Comparison of ENCODE assay signal across 23 cellular contexts in genomic region chr2:239412914-239413603, GRCh38. TPM values are rescaled to one million over a fixed set of nuclear protein-coding genes. Genes with fewer than 3 reads are reported as not detected.
DNase-seq lines count a peak whose midpoint lies in the region; ATAC-seq and TF ChIP-seq lines count a peak whose summit lies in the region.
"Had no signal": no experiment of that assay in that cellular context is flagged by ENCODE, and none has a peak within 500 bp of the region (broad histone marks: within the 10 kb centered on the region; RNA-seq: fewer than 3 reads in every experiment).

No MANE protein-coding gene starts in this region.

- H3K27me3 Mint-ChIP-seq in activated naive CD8-positive, alpha-beta T cell treated with anti-CD3 and anti-CD28 coated beads, Interleukin-2, amount 10 ng/mL, durations not matched to agents 7 days and 5 days: peaks cover 21% of the 10 kb centered on the region
- peaks cover 4% of the 10 kb centered on the region for H3K27me3 Mint-ChIP-seq in activated naive CD8-positive, alpha-beta T cell treated with anti-CD3 and anti-CD28 coated beads for 36 hours
- H3K27me3 Mint-ChIP-seq in T-cell: peaks cover 0 to 6% of the 10 kb centered on the region in 2 donors
- no peaks in the 10 kb centered on the region for H3K27me3 Mint-ChIP-seq in endodermal cell (ENCODE audit: insufficient read depth)

- POLR2A ChIA-PET in activated naive CD8-positive, alpha-beta T cell treated with anti-CD3 and anti-CD28 coated beads, Interleukin-2, amount 10 ng/mL, durations not matched to agents 7 days and 5 days (lab: Charles Lee): no interaction called here
- POLR2A ChIA-PET in T-cell (lab: Charles Lee): no interaction called here

- TF ChIP-seq CTCF in endodermal cell (conservative IDR thresholded peaks at IDR 0.05) (no peak), hepatocyte (IDR thresholded peaks at IDR 0.05; ENCODE audit: poor library complexity) (no peak)

- H3K27ac ChIP-seq in endodermal cell (ENCODE audit: low read depth, low read length): no peak overlapping the region
- H3K27ac ChIP-seq in hepatocyte: no peak overlapping the region
- H3K27ac ChIP-seq: BLaER1, PC-9, SJCRH30 had no signal

- H3K4me3 ChIP-seq in endodermal cell (ENCODE audit: low read length): no peak overlapping the region
- H3K4me3 ChIP-seq in hepatocyte: no peak overlapping the region
- H3K4me3 ChIP-seq: BLaER1, HAP-1, PC-9, SJCRH30 had no signal

- H3K27ac Mint-ChIP-seq in activated naive CD8-positive, alpha-beta T cell treated with anti-CD3 and anti-CD28 coated beads, Interleukin-2, amount 10 ng/mL, durations not matched to agents 7 days and 5 days: no peak overlapping the region
- no peak overlapping the region for H3K27ac Mint-ChIP-seq in activated naive CD8-positive, alpha-beta T cell treated with anti-CD3 and anti-CD28 coated beads for 36 hours
- H3K27ac Mint-ChIP-seq in T-cell (peak overlapping the region; percentile 28 to 34), endodermal cell (no peak overlapping the region)
- peak overlapping the region; percentile 37 for H3K27ac Mint-ChIP-seq in stimulated activated effector memory CD8-positive, alpha-beta T cell treated with anti-CD3 and anti-CD28 coated beads, Interleukin-12 subunit alpha, Interleukin-12 subunit beta, amount 100 ng/mL, for 72 hours
- H3K27ac Mint-ChIP-seq: HFFc6 had no signal

- peaks cover 1% of the 10 kb centered on the region for H3K36me3 Mint-ChIP-seq in activated naive CD8-positive, alpha-beta T cell treated with anti-CD3 and anti-CD28 coated beads, Interleukin-2, amount 10 ng/mL, durations not matched to agents 7 days and 5 days
- H3K36me3 Mint-ChIP-seq in activated naive CD8-positive, alpha-beta T cell treated with anti-CD3 and anti-CD28 coated beads for 36 hours: peaks cover 5% of the 10 kb centered on the region
- H3K36me3 Mint-ChIP-seq in T-cell (no peaks in the 10 kb centered on the region), endodermal cell (ENCODE audit: low read depth) (no peaks in the 10 kb centered on the region)
- H3K36me3 Mint-ChIP-seq in stimulated activated effector memory CD8-positive, alpha-beta T cell treated with anti-CD3 and anti-CD28 coated beads, Interleukin-12 subunit alpha, Interleukin-12 subunit beta, amount 100 ng/mL, for 72 hours: no peaks in the 10 kb centered on the region

- H3K27me3 ChIP-seq in endodermal cell (ENCODE audit: control insufficient read depth, insufficient read depth, low read length, poor library complexity, severe bottlenecking) (no peaks in the 10 kb centered on the region), hepatocyte (no peaks in the 10 kb centered on the region)
- H3K27me3 ChIP-seq: BLaER1, SJCRH30 had no signal

- no peaks in the 10 kb centered on the region for H4K20me1 ChIP-seq in hepatocyte (ENCODE audit: insufficient read depth, poor library complexity, severe bottlenecking)
- H4K20me1 ChIP-seq: BLaER1 had no signal

- H3K9me3 ChIP-seq in endodermal cell (ENCODE audit: control insufficient read depth, low read length): no peaks in the 10 kb centered on the region
- no peaks in the 10 kb centered on the region for H3K9me3 ChIP-seq in hepatocyte (ENCODE audit: low read depth)
- H3K9me3 ChIP-seq: HAP-1, SJCRH30 had no signal

- H3K4me2 ChIP-seq in hepatocyte: no peak overlapping the region
- H3K4me2 ChIP-seq: BLaER1, PC-9 had no signal

- H2AFZ ChIP-seq in hepatocyte: no peak overlapping the region
- H2AFZ ChIP-seq: PC-9 had no signal

- 89% methylated on average over 4 to 10 of the region's 11 CpGs for WGBS in endodermal cell (ENCODE audit: insufficient coverage in 1 of 2, insufficient read length in 1 of 2), 2 experiments
- WGBS in hepatocyte (ENCODE audit: low lambda C conversion rate, missing lambda C conversion rate): 88% methylated on average over 11 of the region's 11 CpGs

- CTCF ChIA-PET in T-cell (lab: Charles Lee): no interaction called here

- peak overlapping the region; percentile 2 for H3K4me3 Mint-ChIP-seq in activated naive CD8-positive, alpha-beta T cell treated with anti-CD3 and anti-CD28 coated beads, Interleukin-2, amount 10 ng/mL, durations not matched to agents 7 days and 5 days
- H3K4me3 Mint-ChIP-seq in activated naive CD8-positive, alpha-beta T cell treated with anti-CD3 and anti-CD28 coated beads for 36 hours: no peak overlapping the region
- H3K4me3 Mint-ChIP-seq in T-cell: peak overlapping the region in 1 of 3 donors; percentile 60
- H3K4me3 Mint-ChIP-seq in endodermal cell: no peak overlapping the region
- H3K4me3 Mint-ChIP-seq in stimulated activated effector memory CD8-positive, alpha-beta T cell treated with anti-CD3 and anti-CD28 coated beads, Interleukin-12 subunit alpha, Interleukin-12 subunit beta, amount 100 ng/mL, for 72 hours: no peak overlapping the region
- H3K4me3 Mint-ChIP-seq: HFFc6 had no signal

- H3K4me1 ChIP-seq in endodermal cell (ENCODE audit: control insufficient read depth, insufficient read depth, low read length) (no peaks in the 10 kb centered on the region), hepatocyte (ENCODE audit: insufficient read depth) (no peaks in the 10 kb centered on the region)
- H3K4me1 ChIP-seq: HAP-1, SJCRH30 had no signal

- H3K79me2 ChIP-seq in hepatocyte: no peaks in the 10 kb centered on the region

- peaks cover 6% of the 10 kb centered on the region for H3K9me3 Mint-ChIP-seq in activated naive CD8-positive, alpha-beta T cell treated with anti-CD3 and anti-CD28 coated beads, Interleukin-2, amount 10 ng/mL, durations not matched to agents 7 days and 5 days
- peaks cover 5% of the 10 kb centered on the region for H3K9me3 Mint-ChIP-seq in activated naive CD8-positive, alpha-beta T cell treated with anti-CD3 and anti-CD28 coated beads for 36 hours
- H3K9me3 Mint-ChIP-seq in T-cell (peaks cover 0 to 7% (median 4%) of the 10 kb centered on the region in 3 donors), endodermal cell (peaks cover 4% of the 10 kb centered on the region)
- peaks cover 5% of the 10 kb centered on the region for H3K9me3 Mint-ChIP-seq in stimulated activated effector memory CD8-positive, alpha-beta T cell treated with anti-CD3 and anti-CD28 coated beads, Interleukin-12 subunit alpha, Interleukin-12 subunit beta, amount 100 ng/mL, for 72 hours
- H3K9me3 Mint-ChIP-seq: HFFc6 had no signal

- H3K9ac ChIP-seq in endodermal cell (ENCODE audit: extremely low read depth, low read length, poor library complexity, severe bottlenecking): no peak overlapping the region
- H3K9ac ChIP-seq: BLaER1 had no signal

- peaks cover 10% of the 10 kb centered on the region for H3K4me1 Mint-ChIP-seq in activated naive CD8-positive, alpha-beta T cell treated with anti-CD3 and anti-CD28 coated beads, Interleukin-2, amount 10 ng/mL, durations not matched to agents 7 days and 5 days
- peaks cover 13% of the 10 kb centered on the region for H3K4me1 Mint-ChIP-seq in activated naive CD8-positive, alpha-beta T cell treated with anti-CD3 and anti-CD28 coated beads for 36 hours
- H3K4me1 Mint-ChIP-seq in T-cell: peaks cover 19 to 28% (median 22%) of the 10 kb centered on the region in 3 donors
- H3K4me1 Mint-ChIP-seq in endodermal cell: no peaks in the 10 kb centered on the region
- H3K4me1 Mint-ChIP-seq in stimulated activated effector memory CD8-positive, alpha-beta T cell treated with anti-CD3 and anti-CD28 coated beads, Interleukin-12 subunit alpha, Interleukin-12 subunit beta, amount 100 ng/mL, for 72 hours: peaks cover 33% of the 10 kb centered on the region

- no peak for DNase-seq in activated naive CD8-positive, alpha-beta T cell treated with anti-CD3 and anti-CD28 coated beads, Interleukin-2, amount 10 ng/mL, durations not matched to agents 7 days and 5 days
- DNase-seq in activated naive CD8-positive, alpha-beta T cell treated with anti-CD3 and anti-CD28 coated beads for 36 hours: no peak
- DNase-seq in T-cell: no peak
- DNase-seq in endodermal cell: peak; percentile 20
- no peak for DNase-seq in stimulated activated effector memory CD8-positive, alpha-beta T cell treated with anti-CD3 and anti-CD28 coated beads, Interleukin-12 subunit alpha, Interleukin-12 subunit beta, amount 100 ng/mL, for 72 hours (ENCODE audit: low spot score in 2 of 2)
- no peak for DNase-seq in NCI-H2081 treated with DMSO at 0.1 percent for 48 hours (lab: John Stamatoyannopoulos, UW)
- no peak for DNase-seq in hepatocyte (ENCODE audit: low spot score)
- no peak for DNase-seq in NCI-H2171 treated with DMSO at 0.1 percent for 48 hours (lab: John Stamatoyannopoulos, UW)
- DNase-seq: 8988T, GOT3, HFFc6, Karpas-422, NCI-H1092 treated with DMSO at 0.1 percent for 48 hours, NCI-H1436, NCI-H187, NCI-H524, NCI-H774, PC-9, SJCRH30 had no signal

- ATAC-seq in activated naive CD8-positive, alpha-beta T cell treated with anti-CD3 and anti-CD28 coated beads, Interleukin-2, amount 10 ng/mL, durations not matched to agents 7 days and 5 days (ENCODE audit: low read depth): no peak
- peak in 1 of 4 experiments; percentile 36 for ATAC-seq in T-cell (replicated peaks in 1 of 4)
- no peak for ATAC-seq in stimulated activated effector memory CD8-positive, alpha-beta T cell treated with anti-CD3 and anti-CD28 coated beads, Interleukin-12 subunit alpha, Interleukin-12 subunit beta, amount 100 ng/mL, for 72 hours
- ATAC-seq: Right ventricle myocardium inferior, SK-N-SH treated with all-trans-retinoic acid at 6 μM for 48 hours had no signal

- no peaks in the 10 kb centered on the region for H3K9me2 ChIP-seq in hepatocyte (replicated peaks; ENCODE audit: insufficient read depth)

- H3K36me3 ChIP-seq in endodermal cell (ENCODE audit: control insufficient read depth, insufficient read depth, low read length) (no peaks in the 10 kb centered on the region), hepatocyte (replicated peaks; ENCODE audit: insufficient read depth, low read depth) (no peaks in the 10 kb centered on the region)
- H3K36me3 ChIP-seq: BLaER1, HAP-1, SJCRH30 had no signal

RNA-seq across cellular contexts. Expression of gene HDAC4, which starts 12.2 kb away (rescaled TPM):
- total RNA-seq in activated naive CD8-positive, alpha-beta T cell treated with anti-CD3 and anti-CD28 coated beads, Interleukin-2, amount 10 ng/mL, durations not matched to agents 7 days and 5 days: 10 to 100 TPM; 54.0 to 57.4 TPM
- 10 to 100 TPM; 19.1 to 20.2 TPM for total RNA-seq in activated naive CD8-positive, alpha-beta T cell treated with anti-CD3 and anti-CD28 coated beads for 36 hours
- total RNA-seq in T-cell (10 to 100 TPM; 44.8 to 80.2 (median 60.9) TPM), endodermal cell (10 to 100 TPM; 45.7 to 51.2 TPM), hepatocyte (9.0 and 10.8 TPM in 2 replicates)
- 11.1 TPM for polyA plus RNA-seq in endodermal cell (2013, experiment 1 of 2)
- 13.9 TPM for polyA plus RNA-seq in endodermal cell (2013, experiment 2 of 2)
- 9.3 and 9.5 TPM in 2 replicates for polyA plus RNA-seq in hepatocyte

Comparison
In these comparisons a context has a peak if more than half of its experiments do, and no peak if none do; other contexts are left out.
1. H3K27ac Mint-ChIP-seq: peak in T-cell (2 of 2) and stimulated activated effector memory CD8-positive, alpha-beta T cell treated with anti-CD3 and anti-CD28 coated beads, Interleukin-12 subunit alpha, Interleukin-12 subunit beta, amount 100 ng/mL, for 72 hours (single experiment); none in activated naive CD8-positive, alpha-beta T cell treated with anti-CD3 and anti-CD28 coated beads, Interleukin-2, amount 10 ng/mL, durations not matched to agents 7 days and 5 days (single experiment), activated naive CD8-positive, alpha-beta T cell treated with anti-CD3 and anti-CD28 coated beads for 36 hours (single experiment) and endodermal cell (single experiment).